In genomic region chr9:70257991-70258691, GRCh38 we compare ENCODE assay signal across 8 cellular contexts.
DNase-seq lines count a peak whose midpoint lies in the region; ATAC-seq and TF ChIP-seq lines count a peak whose summit lies in the region.

No MANE protein-coding gene starts in this region.

- peaks cover 41% of the 10 kb centered on the region for H3K79me2 ChIP-seq in OCI-LY1 (ENCODE audit: insufficient read depth, low read length)

- H3F3A ChIP-seq in OCI-LY1 (ENCODE audit: insufficient read depth, low read length), result no peaks in the 10 kb centered on the region

- H3K4me1 ChIP-seq in OCI-LY1 (ENCODE audit: insufficient read depth, low read length, severe bottlenecking) (peaks cover 33% of the 10 kb centered on the region), rectal smooth muscle tissue (ENCODE audit: control insufficient read depth, insufficient read depth, low read length) (peaks cover 17% of the 10 kb centered on the region)

- H3K27ac ChIP-seq in OCI-LY1 (ENCODE audit: low read depth, low read length, poor library complexity, severe bottlenecking) (no peak overlapping the region), rectal smooth muscle tissue (ENCODE audit: low read depth, low read length) (peak overlapping the region; percentile 83)

- no peak for TF ChIP-seq CTCF in OCI-LY1 (IDR thresholded peaks at IDR 0.05; ENCODE audit: low read length)

- peak overlapping the region; percentile 87 for H3K4me2 ChIP-seq in OCI-LY1 (ENCODE audit: low read length)

- H4K20me1 ChIP-seq in OCI-LY1 (ENCODE audit: insufficient read depth, low read length), result 0 out of 2 replicates have a peak, but pooled peaks cover 3% of the 10 kb centered on the region

- H3K9me3 ChIP-seq in OCI-LY1 (ENCODE audit: low read length), result no peaks in the 10 kb centered on the region

- no peaks in the 10 kb centered on the region for H3K9me2 ChIP-seq in OCI-LY1 (ENCODE audit: low read depth, low read length)

- peak; percentile 79 for DNase-seq in DMS79 treated with DMSO at 0.1 percent for 48 hours (lab: John Stamatoyannopoulos, UW)
- peak; percentile 69 for DNase-seq in astrocyte of the hippocampus (ENCODE audit: low read depth, low spot score)
- peak in 28 of 51 donors; percentile 5 to 76 (median 59) for DNase-seq in hypothalamus (lab: John Stamatoyannopoulos, UW)
- no peak for DNase-seq in OCI-M2 (lab: John Stamatoyannopoulos, UW; ENCODE audit: unreplicated experiment)

- H3K27me3 ChIP-seq in OCI-LY1 (ENCODE audit: insufficient read depth, low read length) (no peaks in the 10 kb centered on the region), rectal smooth muscle tissue (ENCODE audit: control insufficient read depth, insufficient read depth, low read length) (no peaks in the 10 kb centered on the region)

- peak; percentile 41 for ATAC-seq in GM19452 (IDR thresholded peaks at IDR 0.05; ENCODE audit: unreplicated experiment)
- peak; percentile 36 for ATAC-seq in HG03442 (IDR thresholded peaks at IDR 0.05; ENCODE audit: unreplicated experiment)

- H3K36me3 ChIP-seq in OCI-LY1 (ENCODE audit: insufficient read depth, low read length), result peaks cover 31% of the 10 kb centered on the region
- H3K36me3 ChIP-seq in rectal smooth muscle tissue (ENCODE audit: control insufficient read depth, insufficient read depth, low read length), result peaks cover 3% of the 10 kb centered on the region

- H3K9ac ChIP-seq in OCI-LY1 (ENCODE audit: low read length) (peak overlapping the region; percentile 92), rectal smooth muscle tissue (ENCODE audit: low read length) (peak overlapping the region; percentile 58)

- peak overlapping the region; percentile 51 for H2AFZ ChIP-seq in OCI-LY1 (ENCODE audit: low read length)

- peak overlapping the region; percentile 93 for H3K4me3 ChIP-seq in OCI-LY1 (ENCODE audit: low read depth, low read length, poor library complexity, severe bottlenecking)
- H3K4me3 ChIP-seq in rectal smooth muscle tissue (ENCODE audit: low read length), result peak overlapping the region; percentile 68
